Comparison of ENCODE assay signal across 8 cellular contexts in genomic region chr5:103258957-103259704, GRCh38. TPM values are rescaled to one million over a fixed set of nuclear protein-coding genes. Genes with fewer than 3 reads are reported as not detected.
DNase-seq lines count a peak whose midpoint lies in the region; ATAC-seq and TF ChIP-seq lines count a peak whose summit lies in the region.

No MANE protein-coding gene starts in this region.

- H3K4me1 ChIP-seq in RWPE2 (ENCODE audit: insufficient read depth, poor library complexity, severe bottlenecking), result peaks cover 8% of the 10 kb centered on the region
- H3K4me1 ChIP-seq in thymus (ENCODE audit: control insufficient read depth, insufficient read depth, low read length), result no peaks in the 10 kb centered on the region

- no peak for TF ChIP-seq CTCF in RWPE2 (IDR thresholded peaks at IDR 0.05; ENCODE audit: poor library complexity, severe bottlenecking)
- no peak for TF ChIP-seq CTCF in osteocyte (IDR thresholded peaks at IDR 0.05)

- H3K27ac ChIP-seq in RWPE2 (ENCODE audit: poor library complexity, severe bottlenecking) (peak overlapping the region; percentile 58), thymus (ENCODE audit: low read depth) (peak overlapping the region; percentile 92)

- H3K4me1 Mint-ChIP-seq in osteocyte (ENCODE audit: unreplicated experiment), result peaks cover 29% of the 10 kb centered on the region

- H3K9me3 Mint-ChIP-seq in osteocyte (ENCODE audit: unreplicated experiment), result no peaks in the 10 kb centered on the region

- no peaks in the 10 kb centered on the region for H3K36me3 Mint-ChIP-seq in osteocyte (ENCODE audit: unreplicated experiment)

- H3K9me3 ChIP-seq in RWPE2 (ENCODE audit: severe bottlenecking), result no peaks in the 10 kb centered on the region
- no peaks in the 10 kb centered on the region for H3K9me3 ChIP-seq in thymus (ENCODE audit: control insufficient read depth)

- peak overlapping the region; percentile 90 for H3K4me3 Mint-ChIP-seq in osteocyte (ENCODE audit: unreplicated experiment)

- H3K27ac Mint-ChIP-seq in osteocyte (ENCODE audit: unreplicated experiment), result peak overlapping the region; percentile 64

- H3K27me3 ChIP-seq in RWPE2 (ENCODE audit: insufficient read depth, poor library complexity, severe bottlenecking), result no peaks in the 10 kb centered on the region
- H3K27me3 ChIP-seq in thymus (ENCODE audit: control insufficient read depth, insufficient read depth), result no peaks in the 10 kb centered on the region

- no peaks in the 10 kb centered on the region for H3K27me3 Mint-ChIP-seq in osteocyte (ENCODE audit: unreplicated experiment)

- ATAC-seq in GM21367 (IDR thresholded peaks at IDR 0.05; ENCODE audit: unreplicated experiment) (peak; percentile 29), RWPE2 (ENCODE audit: low read depth) (peak; percentile 47)

- H3K36me3 ChIP-seq in RWPE2 (ENCODE audit: low read depth), result no peaks in the 10 kb centered on the region
- no peaks in the 10 kb centered on the region for H3K36me3 ChIP-seq in thymus (ENCODE audit: control insufficient read depth, insufficient read depth)

- WGBS in thymus, result under 1% methylated on average over 91 of the region's 91 CpGs

- DNase-seq in DMS 273 (lab: John Stamatoyannopoulos, UW; ENCODE audit: unreplicated experiment) (peak; percentile 89), HS-27A (ENCODE audit: low read depth) (peak; percentile 26), RWPE2 (ENCODE audit: low spot score) (peak; percentile 68), activated gamma-delta T cell treated with Interleukin-2 at 50 U/mL for 16 hours (peak; percentile 41), globus pallidus (ENCODE audit: low spot score) (peak; percentile 66), osteocyte (ENCODE audit: extremely low spot score, unreplicated experiment) (peak; percentile 89)

- H3K4me3 ChIP-seq in RWPE2 (ENCODE audit: severe bottlenecking), result peak overlapping the region; percentile 59
- H3K4me3 ChIP-seq in thymus (ENCODE audit: low read length), result peak overlapping the region; percentile 73

RNA-seq across cellular contexts. Expression of gene MACIR, which starts 0.6 kb away (rescaled TPM):
- total RNA-seq in osteocyte, result 7.7 and 8.4 TPM in 2 replicates
- 6.0 TPM for polyA plus RNA-seq in thymus

Comparison
In these comparisons a context has a peak if more than half of its experiments do, and no peak if none do; other contexts are left out.
1. Peak in every context shown above with its lines: DNase-seq, ATAC-seq, H3K4me3 ChIP-seq and H3K27ac ChIP-seq.
2. DNase-seq: peak in every context shown above with its lines; median percentile 89 in DMS 273; 89 in osteocyte; 68 in RWPE2; 66 in globus pallidus; 41 in activated gamma-delta T cell treated with Interleukin-2 at 50 U/mL for 16 hours; 26 in HS-27A.